ENCODE assay signal across 10 cellular contexts in the genomic region with DNA sequence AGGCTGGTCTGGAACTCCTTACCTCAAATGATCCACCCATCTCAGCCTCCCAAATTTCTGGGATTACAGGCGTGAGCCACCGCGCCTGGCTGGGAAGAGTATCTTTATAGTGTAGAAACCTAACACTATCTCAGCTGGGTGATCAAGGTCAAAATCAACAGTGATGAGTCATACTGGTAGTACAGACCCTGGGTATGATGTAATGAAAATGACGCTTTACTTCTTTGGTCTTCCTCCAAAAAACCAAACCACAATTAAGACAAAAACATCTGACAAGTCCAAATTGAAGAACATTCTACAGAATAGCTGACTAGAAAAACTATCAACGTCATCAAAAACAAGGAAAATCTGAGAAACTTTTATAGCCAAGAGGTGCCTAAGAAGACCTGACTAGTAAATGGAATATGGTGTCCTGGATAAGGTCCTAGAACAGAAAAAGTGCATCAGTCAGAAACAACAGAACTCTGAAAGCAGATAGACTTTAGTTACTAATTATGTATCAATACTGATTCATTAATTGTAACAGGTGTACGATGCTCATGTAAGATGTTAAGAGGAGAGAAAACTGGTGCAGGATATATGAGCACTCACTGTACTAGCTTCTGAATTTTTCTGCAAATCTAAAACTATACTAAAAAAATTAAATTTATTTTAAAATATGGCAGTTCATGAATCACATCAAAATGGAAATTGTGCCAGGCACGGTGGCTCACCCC. TPM values are rescaled to one million over a fixed set of nuclear protein-coding genes. Genes with fewer than 3 reads are reported as not detected.
A peak's percentile ranks its signal among the peaks of the same experiment; 100 is the strongest.
DNase-seq lines count a peak whose midpoint lies in the region; ATAC-seq, FAIRE-seq and TF ChIP-seq lines count a peak whose summit lies in the region.
"Had no signal": no experiment of that assay in that cellular context is flagged by ENCODE, and none has a peak within 500 bp of the region (broad histone marks: within the 10 kb centered on the region; RNA-seq: fewer than 3 reads in every experiment).

No MANE protein-coding gene starts in this region.

- no peak for TF ChIP-seq POLR2A in K562 (conservative IDR thresholded peaks at IDR 0.05)

- H3K27me3 Mint-ChIP-seq in activated naive CD4-positive, alpha-beta T cell treated with anti-CD3 and anti-CD28 coated beads for 36 hours (ENCODE audit: low read depth), result no peaks in the 10 kb centered on the region
- H3K27me3 Mint-ChIP-seq in endothelial cell (ENCODE audit: unreplicated experiment), result no peaks in the 10 kb centered on the region

- H3K27me3 ChIP-seq in K562 (ENCODE audit: control insufficient read depth in 2 of 2, insufficient read depth in 2 of 2, low read length in 2 of 2) (no peaks in the 10 kb centered on the region), upper lobe of right lung (no peaks in the 10 kb centered on the region)

- no peaks in the 10 kb centered on the region for H3K9me1 ChIP-seq in K562 (ENCODE audit: control insufficient read depth, insufficient read depth, low read length)

- no TSS peak for BruUV-seq in K562 (replicated peaks; lab: Mats Ljungman, UMichigan)

- no peaks in the 10 kb centered on the region for H3K9me3 ChIP-seq in K562 (replicated peaks; ENCODE audit: control insufficient read depth, insufficient read depth, low read depth, low read length)
- no peaks in the 10 kb centered on the region for H3K9me3 ChIP-seq in upper lobe of right lung

- H3K4me3 Mint-ChIP-seq in activated naive CD4-positive, alpha-beta T cell treated with anti-CD3 and anti-CD28 coated beads for 36 hours, result peak overlapping the region; percentile 17
- H3K4me3 Mint-ChIP-seq in endothelial cell (ENCODE audit: unreplicated experiment), result no peak overlapping the region

- TF ChIP-seq EP300 in K562 (IDR thresholded peaks at IDR 0.05; ENCODE audit: low read length), result peak; percentile 21; the same call in 1 of the 2 replicates

- in situ Hi-C loops in K562 (cut with MboI), result no loop called here

- H3K4me3 ChIP-seq in K562, result no peak overlapping the region
- no peak overlapping the region for H3K4me3 ChIP-seq in upper lobe of right lung

- no peaks in the 10 kb centered on the region for H4K20me1 ChIP-seq in K562 (replicated peaks; ENCODE audit: control insufficient read depth, insufficient read depth, low read length)

- peaks cover 3 to 9% of the 10 kb centered on the region in 2 experiments; a peak in 3 of 5 replicates for H3K4me1 ChIP-seq in K562 (replicated peaks in 1 of 2; ENCODE audit: control insufficient read depth in 2 of 2, insufficient read depth in 2 of 2, low read length in 2 of 2)
- H3K4me1 ChIP-seq in upper lobe of right lung, result no peaks in the 10 kb centered on the region

- H3K4me1 Mint-ChIP-seq in activated naive CD4-positive, alpha-beta T cell treated with anti-CD3 and anti-CD28 coated beads for 36 hours (ENCODE audit: low read depth), result peaks cover 31% of the 10 kb centered on the region
- H3K4me1 Mint-ChIP-seq in endothelial cell (ENCODE audit: unreplicated experiment), result no peaks in the 10 kb centered on the region

- TF ChIP-seq RAD21 in K562 (CRISPR knock-in tag; conservative IDR thresholded peaks at IDR 0.05 in 1 of 2, IDR thresholded peaks at IDR 0.05 in 1 of 2), result no peak

- CTCF ChIA-PET in activated naive CD4-positive, alpha-beta T cell treated with anti-CD3 and anti-CD28 coated beads for 36 hours (lab: Charles Lee), result interaction anchor here (1.0 kb wide), 1 partner anchor 18 kb away, joined by 5 read pairs; no protein-coding TSS in a partner anchor
- CTCF ChIA-PET in K562 (lab: Yijun Ruan, JAX; ENCODE audit: low intra/inter-chr PET ratio), result interaction anchor here (0.6 kb wide), 1 partner anchor 403 kb away, joined by 4 read pairs; no protein-coding TSS in a partner anchor

- no peaks in the 10 kb centered on the region for H3K79me2 ChIP-seq in K562 (ENCODE audit: control insufficient read depth, insufficient read depth, low read length)

- H3K27ac ChIP-seq in K562 (ENCODE audit: extremely low read depth, low read depth, low read length) (no peak overlapping the region), upper lobe of right lung (no peak overlapping the region)

- H3K9me3 Mint-ChIP-seq in activated naive CD4-positive, alpha-beta T cell treated with anti-CD3 and anti-CD28 coated beads for 36 hours, result no peaks in the 10 kb centered on the region
- no peaks in the 10 kb centered on the region for H3K9me3 Mint-ChIP-seq in endothelial cell (ENCODE audit: unreplicated experiment)

- no peak overlapping the region for H3K9ac ChIP-seq in K562 (ENCODE audit: insufficient read depth in 1 of 2, low read depth in 2 of 2, low read length in 2 of 2)

- peak; percentile 34 for DNase-seq in activated naive CD4-positive, alpha-beta T cell treated with anti-CD3 and anti-CD28 coated beads for 36 hours
- DNase-seq in activated naive CD4-positive, alpha-beta T cell (lab: John Stamatoyannopoulos, UW), result no peak
- DNase-seq in M059J (ENCODE audit: low read depth) (peak; percentile 81), K562 (ENCODE audit: extremely low read depth in 1 of 4, low spot score in 3 of 4) (peak; percentile 30 to 43 (median 36)), upper lobe of right lung (peak; percentile 40), left ventricle myocardium superior (no peak), NCI-H128 (lab: John Stamatoyannopoulos, UW; ENCODE audit: unreplicated experiment) (no peak), endothelial cell (ENCODE audit: low spot score) (no peak)

- 18% methylated on average over 7 of the region's 7 CpGs for WGBS in K562 (ENCODE audit: insufficient coverage, low coverage, missing lambda C conversion rate)

- no peak overlapping the region for H2AFZ ChIP-seq in K562 (ENCODE audit: low read depth, low read length)

- H3K36me3 ChIP-seq in K562 (ENCODE audit: control insufficient read depth, insufficient read depth, low read length) (no peaks in the 10 kb centered on the region), upper lobe of right lung (no peaks in the 10 kb centered on the region)

- TF ChIP-seq CTCF in K562 (IDR thresholded peaks at IDR 0.05 in 2 of 3, conservative IDR thresholded peaks at IDR 0.05 in 1 of 3; ENCODE audit: insufficient read depth in 2 of 3, low read depth in 1 of 3, low read length in 3 of 3) (no peak), upper lobe of right lung (IDR thresholded peaks at IDR 0.05) (no peak), endothelial cell (IDR thresholded peaks at IDR 0.05; ENCODE audit: unreplicated experiment) (no peak)

- intact Hi-C loops in activated naive CD4-positive, alpha-beta T cell treated with anti-CD3 and anti-CD28 coated beads for 36 hours (cut with micrococcal nuclease), result loop anchor here (1.0 to 10.0 kb wide), 5 partner anchors 8 to 719 kb away; a partner anchor contains a TSS
- intact Hi-C loops in K562 (cut with micrococcal nuclease) (no loop called here), upper lobe of right lung (cut with DNase I) (no loop called here), left ventricle myocardium superior (cut with micrococcal nuclease) (no loop called here)

- POLR2A ChIA-PET in K562 (lab: Yijun Ruan, JAX), result no interaction called here

- peak; percentile 83 for ATAC-seq in K562
- peak; percentile 66 for ATAC-seq in upper lobe of right lung
- no peak for ATAC-seq in left ventricle myocardium superior

- no peaks in the 10 kb centered on the region for H3K36me3 Mint-ChIP-seq in activated naive CD4-positive, alpha-beta T cell treated with anti-CD3 and anti-CD28 coated beads for 36 hours (ENCODE audit: low read depth)
- H3K36me3 Mint-ChIP-seq in endothelial cell (ENCODE audit: low read depth, unreplicated experiment), result no peaks in the 10 kb centered on the region

- no peak overlapping the region for H3K4me2 ChIP-seq in K562 (ENCODE audit: insufficient read depth, low read length)

- peak overlapping the region; percentile 54 for H3K27ac Mint-ChIP-seq in activated naive CD4-positive, alpha-beta T cell treated with anti-CD3 and anti-CD28 coated beads for 36 hours
- H3K27ac Mint-ChIP-seq in endothelial cell (ENCODE audit: unreplicated experiment), result no peak overlapping the region

- FAIRE-seq in K562 (lab: Jason Lieb, UNC), result peak; percentile 74
- FAIRE-seq: G401.6, keratinocyte had no signal

TF ChIP-seq in K562, 482 proteins besides CTCF, POLR2A, EP300 and RAD21 (continues in another document):
- TF ChIP-seq ZNF766 (CRISPR knock-in tag; conservative IDR thresholded peaks at IDR 0.05), result peak; percentile 82
- peak; percentile 88 for TF ChIP-seq C11orf30 (IDR thresholded peaks at IDR 0.05; ENCODE audit: low read depth)
- TF ChIP-seq THRAP3 (IDR thresholded peaks at IDR 0.05; ENCODE audit: borderline replicate concordance), result no peak
- TF ChIP-seq, protein P1, sequence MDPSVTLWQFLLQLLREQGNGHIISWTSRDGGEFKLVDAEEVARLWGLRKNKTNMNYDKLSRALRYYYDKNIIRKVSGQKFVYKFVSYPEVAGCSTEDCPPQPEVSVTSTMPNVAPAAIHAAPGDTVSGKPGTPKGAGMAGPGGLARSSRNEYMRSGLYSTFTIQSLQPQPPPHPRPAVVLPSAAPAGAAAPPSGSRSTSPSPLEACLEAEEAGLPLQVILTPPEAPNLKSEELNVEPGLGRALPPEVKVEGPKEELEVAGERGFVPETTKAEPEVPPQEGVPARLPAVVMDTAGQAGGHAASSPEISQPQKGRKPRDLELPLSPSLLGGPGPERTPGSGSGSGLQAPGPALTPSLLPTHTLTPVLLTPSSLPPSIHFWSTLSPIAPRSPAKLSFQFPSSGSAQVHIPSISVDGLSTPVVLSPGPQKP (CRISPR knock-in tag; IDR thresholded peaks at IDR 0.05), result no peak

RNA-seq across cellular contexts. Expression of a gene that starts 25.4 kb away (rescaled TPM):
- 10 to 100 TPM; 42.2 to 42.8 TPM for total RNA-seq in activated naive CD4-positive, alpha-beta T cell treated with anti-CD3 and anti-CD28 coated beads for 36 hours
- 10.9 and 18.7 TPM in 2 replicates for total RNA-seq in M059J (2014; rRNA removed; shearing (Covaris generic))
- 4.8 and 6.2 TPM in 2 replicates for total RNA-seq in K562 (2011; cell fraction: chromatin; rRNA removed; ENCODE audit: low replicate concordance)
- 3.4 and 4.7 TPM in 2 replicates for total RNA-seq in K562 (2011; cell fraction: nucleolus; rRNA removed)
- 4.8 and 5.7 TPM in 2 replicates for total RNA-seq in K562 (2011; cell fraction: nucleoplasm; rRNA removed)
- total RNA-seq in K562 (2014; rRNA removed) (16.6 and 23.7 TPM in 2 replicates), K562 (2014; rRNA removed; fragmentation: Illumina TruSeq; extraction: Trizol) (23.7 and 25.8 TPM in 2 replicates), K562 (2015; rRNA removed; fragmentation: Illumina TruSeq; extraction: Trizol) (25.4 and 26.9 TPM in 2 replicates), K562 (2021) (21.3 and 22.9 TPM in 2 replicates), upper lobe of right lung (21.6 TPM), left ventricle myocardium superior (23.7 TPM), endothelial cell (ENCODE audit: unreplicated experiment) (15.0 TPM)
- polyA plus RNA-seq in K562 (2011; rRNA removed) (22.3 and 22.4 TPM in 2 replicates), K562 (2014; fragmentation: Illumina TruSeq; extraction: Trizol) (38.4 and 41.6 TPM in 2 replicates), K562 (2014; fragmentation: Nextera tagmentation; extraction: Ambion mirVana) (10 to 100 TPM; 72.0 to 76.7 TPM), K562 (2014; rRNA removed) (36.0 and 40.5 TPM in 2 replicates)
- polyA plus RNA-seq in K562 (2011; cell fraction: cytosol; rRNA removed), result 8.3 and 17.8 TPM in 2 replicates
- 3.4 and 5.7 TPM in 2 replicates for polyA plus RNA-seq in K562 (2011; cell fraction: nucleus; rRNA removed)
- 25.5 and 32.5 TPM in 2 replicates for polyA plus RNA-seq in K562 (2012)
- 21.9 and 22.1 TPM in 2 replicates for polyA minus RNA-seq in K562 (2011; rRNA and poly(A)+ RNA removed)
- polyA minus RNA-seq in K562 (2011; cell fraction: cytosol; rRNA and poly(A)+ RNA removed), result 7.0 and 8.6 TPM in 2 replicates
- polyA minus RNA-seq in K562 (2011; cell fraction: nucleus; rRNA and poly(A)+ RNA removed), result 2.6 and 4.2 TPM in 2 replicates

Comparison
In these comparisons a context has a peak if more than half of its experiments do, and no peak if none do; other contexts are left out.
1. DNase-seq: peak in activated naive CD4-positive, alpha-beta T cell treated with anti-CD3 and anti-CD28 coated beads for 36 hours (single experiment), M059J (single experiment), K562 (4 of 4) and upper lobe of right lung (single experiment); none in activated naive CD4-positive, alpha-beta T cell (0 of 4), left ventricle myocardium superior (single experiment), NCI-H128 (single experiment) and endothelial cell (single experiment).